Comparison of ENCODE assay signal across 9 cellular contexts in the genomic region with DNA sequence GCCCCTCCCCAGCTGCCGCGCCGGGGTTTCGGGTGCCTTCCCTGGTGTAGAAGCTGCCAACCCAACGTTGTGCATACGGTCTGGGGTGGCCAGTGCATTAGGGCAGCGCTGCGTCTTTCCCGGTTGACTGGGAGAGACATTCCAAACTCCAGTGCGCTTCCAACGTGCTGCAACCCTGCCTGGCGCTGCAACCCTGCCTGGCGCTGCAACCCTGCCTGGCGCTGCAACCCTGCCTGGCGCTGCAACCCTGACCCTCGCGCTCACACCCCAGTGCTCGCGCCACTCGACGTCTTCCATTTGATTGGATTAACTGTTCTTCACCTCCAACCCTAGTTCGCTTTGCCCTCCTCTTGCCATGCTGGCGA. TPM values are rescaled to one million over a fixed set of nuclear protein-coding genes. Genes with fewer than 3 reads are reported as not detected.
DNase-seq lines count a peak whose midpoint lies in the region; ATAC-seq and TF ChIP-seq lines count a peak whose summit lies in the region.
"Had no signal": no experiment of that assay in that cellular context is flagged by ENCODE, and none has a peak within 500 bp of the region (broad histone marks: within the 10 kb centered on the region; RNA-seq: fewer than 3 reads in every experiment).

No MANE protein-coding gene starts in this region.

- no peaks in the 10 kb centered on the region for H3K79me2 ChIP-seq in parathyroid adenoma

- peaks cover 15% of the 10 kb centered on the region for H3K4me1 ChIP-seq in CD4-positive, alpha-beta memory T cell (ENCODE audit: insufficient read depth, low read length)
- peaks cover 7% of the 10 kb centered on the region for H3K4me1 ChIP-seq in parathyroid adenoma

- H3K4me3 ChIP-seq in CD4-positive, alpha-beta memory T cell (ENCODE audit: low read length in 2 of 2), result no peak overlapping the region
- H3K4me3 ChIP-seq in fibroblast of villous mesenchyme (ENCODE audit: low read depth, low read length) (peak overlapping the region; percentile 61), parathyroid adenoma (ENCODE audit: low read depth, low read length) (peak overlapping the region; percentile 33)
- H3K4me3 ChIP-seq: GM12878 had no signal

- H3K4me1 Mint-ChIP-seq in CD4-positive, alpha-beta memory T cell, result peaks cover 2 to 9% (median 9%) of the 10 kb centered on the region in 4 donors

- no peak overlapping the region for H2AFZ ChIP-seq in parathyroid adenoma

- ATAC-seq in GM19452 (IDR thresholded peaks at IDR 0.05; ENCODE audit: unreplicated experiment), result no peak
- no peak for ATAC-seq in HG03571 (IDR thresholded peaks at IDR 0.05; ENCODE audit: unreplicated experiment)
- ATAC-seq: GM12878 had no signal

- H3K36me3 Mint-ChIP-seq in CD4-positive, alpha-beta memory T cell, result no peaks in the 10 kb centered on the region

- peak overlapping the region in 6 of 8 donors; percentile 12 to 74 (median 48) for H3K4me3 Mint-ChIP-seq in CD4-positive, alpha-beta memory T cell

- peaks cover 12% of the 10 kb centered on the region for H3K27me3 ChIP-seq in CD4-positive, alpha-beta memory T cell (ENCODE audit: insufficient read depth, low read length)
- H3K27me3 ChIP-seq in parathyroid adenoma (ENCODE audit: control insufficient read depth, insufficient read depth, low read length), result peaks cover 4% of the 10 kb centered on the region

- peak overlapping the region; percentile 62 for H3K4me2 ChIP-seq in parathyroid adenoma (ENCODE audit: low read length)

- H3K9me3 ChIP-seq in CD4-positive, alpha-beta memory T cell (ENCODE audit: control insufficient read depth in 1 of 2, low read length in 2 of 2), result no peaks in the 10 kb centered on the region
- H3K9me3 ChIP-seq in parathyroid adenoma (ENCODE audit: control insufficient read depth, low read length), result no peaks in the 10 kb centered on the region

- peak overlapping the region in 1 of 7 donors; percentile 80 for H3K27ac Mint-ChIP-seq in CD4-positive, alpha-beta memory T cell

- DNase-seq in CD4-positive, alpha-beta memory T cell, result no peak
- DNase-seq in RWPE1 (ENCODE audit: low spot score) (no peak), fibroblast of villous mesenchyme (ENCODE audit: low read depth) (peak; percentile 27), NCI-H1694 (lab: John Stamatoyannopoulos, UW) (no peak), NCI-H345 treated with DMSO at 0.1 percent for 48 hours (lab: John Stamatoyannopoulos, UW; ENCODE audit: unreplicated experiment) (no peak)

- no peak overlapping the region for H3K9ac ChIP-seq in parathyroid adenoma

- H3K27me3 Mint-ChIP-seq in CD4-positive, alpha-beta memory T cell, result peaks cover 31 to 32% of the 10 kb centered on the region in 2 donors

- POLR2A ChIA-PET in CD4-positive, alpha-beta memory T cell (lab: Charles Lee; ENCODE audit: partially characterized antibody), result no interaction called here
- POLR2A ChIA-PET in RWPE1 (lab: Yijun Ruan, JAX; ENCODE audit: low non-redundant PET), result interaction anchor here (1.1 kb wide), 1 partner anchor 17 kb away, joined by 7 read pairs; no protein-coding TSS in a partner anchor

- TF ChIP-seq CTCF in RWPE1 (conservative IDR thresholded peaks at IDR 0.05; ENCODE audit: low read depth), result no peak
- no peak for TF ChIP-seq CTCF in fibroblast of villous mesenchyme (IDR thresholded peaks at IDR 0.05; ENCODE audit: insufficient read depth, low read depth, low read length)
- TF ChIP-seq CTCF in parathyroid adenoma (IDR thresholded peaks at IDR 0.05), result no peak

- no peak overlapping the region for H3K27ac ChIP-seq in CD4-positive, alpha-beta memory T cell (ENCODE audit: low read depth, low read length)
- peak overlapping the region; percentile 43 for H3K27ac ChIP-seq in RWPE1
- H3K27ac ChIP-seq in parathyroid adenoma, result no peak overlapping the region

- intact Hi-C loops in CD4-positive, alpha-beta memory T cell (cut with micrococcal nuclease), result no loop called here

- H3K36me3 ChIP-seq in CD4-positive, alpha-beta memory T cell (ENCODE audit: insufficient read depth, low read length), result no peaks in the 10 kb centered on the region
- H3K36me3 ChIP-seq in parathyroid adenoma (ENCODE audit: control insufficient read depth, insufficient read depth, low read length), result no peaks in the 10 kb centered on the region

- CTCF ChIA-PET in CD4-positive, alpha-beta memory T cell (lab: Charles Lee; ENCODE audit: partially characterized antibody), result interaction anchor here (4.4 kb wide), 1 partner anchor 66 kb away, joined by 47 read pairs; no protein-coding TSS in a partner anchor
- CTCF ChIA-PET in RWPE1 (lab: Yijun Ruan, JAX), result interaction anchor here (0.7 to 1.3 kb wide), 2 partner anchors 39 to 52 kb away, joined by 4 to 7 read pairs; partner anchors contain the start of gene JUP

- no peaks in the 10 kb centered on the region for H3K9me3 Mint-ChIP-seq in CD4-positive, alpha-beta memory T cell

RNA-seq across cellular contexts. Expression of gene HAP1, which starts 0.5 kb away (rescaled TPM):
- under 1 TPM; 0.29 to 0.33 TPM for total RNA-seq in CD4-positive, alpha-beta memory T cell
- polyA plus RNA-seq in CD4-positive, alpha-beta memory T cell, result not detected
- under 0.01 TPM in 2 replicates for total RNA-seq in fibroblast of villous mesenchyme
- total RNA-seq: GM12878 had no signal
- polyA plus RNA-seq: GM12878 had no signal

RNA-seq across cellular contexts. Expression of gene GAST, which starts 22.8 kb away (rescaled TPM):
- total RNA-seq in CD4-positive, alpha-beta memory T cell, result not detected
- polyA plus RNA-seq in CD4-positive, alpha-beta memory T cell, result not detected
- total RNA-seq in fibroblast of villous mesenchyme, result not detected in 2 replicates
- total RNA-seq: GM12878 had no signal
- polyA plus RNA-seq: GM12878 had no signal

RNA-seq across cellular contexts. Expression of gene EIF1, which starts 46.2 kb away (rescaled TPM):
- 100 to 1,000 TPM; 776 to 839 TPM for total RNA-seq in CD4-positive, alpha-beta memory T cell
- polyA plus RNA-seq in CD4-positive, alpha-beta memory T cell, result 1,000 to 10,000 TPM; 1,081 to 1,611 TPM
- total RNA-seq in fibroblast of villous mesenchyme, result 82.5 and 85.5 TPM in 2 replicates

RNA-seq across cellular contexts. Expression of gene JUP, which starts 51.6 kb away (rescaled TPM):
- total RNA-seq in CD4-positive, alpha-beta memory T cell, result under 1 TPM in 1 of 2 experiments, not detected in 1; 0.15 TPM
- polyA plus RNA-seq in CD4-positive, alpha-beta memory T cell, result under 1 TPM in 1 of 2 donors, not detected in 1; 0.69 TPM
- total RNA-seq in fibroblast of villous mesenchyme, result 29.8 and 83.8 TPM in 2 replicates

Comparison
In these comparisons a context has a peak if more than half of its experiments do, and no peak if none do; other contexts are left out.
1. H3K4me3 ChIP-seq: peak in fibroblast of villous mesenchyme (single experiment) and parathyroid adenoma (single experiment); none in CD4-positive, alpha-beta memory T cell (0 of 2).